Comparison of ENCODE assay signal across 8 cellular contexts in the genomic region with DNA sequence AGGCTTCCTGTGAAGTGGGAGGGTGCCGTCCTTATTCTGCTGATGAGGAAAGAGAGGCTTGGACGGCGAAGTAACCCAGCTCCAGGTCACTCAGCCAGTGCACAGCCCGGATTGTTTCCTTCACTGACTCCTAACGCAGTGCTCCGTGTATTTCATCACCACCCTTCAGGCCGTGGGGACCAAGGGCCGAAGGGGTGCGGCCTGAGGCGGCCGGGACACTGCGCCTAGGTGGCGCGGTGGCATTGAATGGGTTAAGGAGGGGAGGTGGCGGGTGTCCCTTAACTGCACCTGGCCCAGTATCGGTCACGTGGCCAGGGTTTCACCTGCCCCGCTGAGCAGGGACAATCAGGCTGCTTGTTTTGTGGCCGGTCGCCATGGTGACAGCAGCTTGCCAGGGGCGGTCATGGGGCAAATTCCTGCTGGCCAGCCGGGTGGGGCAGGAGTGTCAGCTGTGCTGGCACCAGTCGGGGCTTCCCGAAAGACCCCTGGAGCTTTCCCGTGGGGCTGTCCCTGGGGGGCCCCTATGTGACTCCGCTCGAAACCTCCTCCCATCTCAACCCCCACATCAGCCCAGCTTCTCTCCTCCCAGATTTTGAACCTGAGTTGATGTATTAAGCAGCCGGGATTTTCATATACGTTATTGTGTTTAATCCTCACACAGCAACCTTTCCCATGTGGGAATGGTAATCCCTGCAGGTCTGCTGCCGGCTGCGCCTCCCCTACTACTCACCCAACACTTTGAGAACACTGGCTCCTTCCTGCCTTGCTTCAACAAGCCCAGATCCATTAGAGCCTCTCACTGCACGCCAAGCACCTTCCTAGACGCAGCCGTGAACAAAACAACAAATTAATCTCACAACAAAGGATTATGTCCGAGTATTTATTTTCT. TPM values are rescaled to one million over a fixed set of nuclear protein-coding genes. Genes with fewer than 3 reads are reported as not detected.
A peak's percentile ranks its signal among the peaks of the same experiment; 100 is the strongest.
DNase-seq lines count a peak whose midpoint lies in the region; ATAC-seq and TF ChIP-seq lines count a peak whose summit lies in the region.

No MANE protein-coding gene starts in this region.

- H3K9ac ChIP-seq in OCI-LY3 (ENCODE audit: low read length) (peak overlapping the region; percentile 41; the same call in 1 of the 2 replicates), iPS-18a (ENCODE audit: low read length) (peak overlapping the region; percentile 79)

- no peaks in the 10 kb centered on the region for H3K79me2 ChIP-seq in OCI-LY3 (ENCODE audit: low read length)

- DNase-seq in spleen: peak; percentile 81
- DNase-seq in middle frontal gyrus (ENCODE audit: extremely low spot score, low spot score): no peak

- H3K36me3 ChIP-seq in OCI-LY3 (replicated peaks; ENCODE audit: low read depth, low read length) (no peaks in the 10 kb centered on the region), iPS-18a (ENCODE audit: control insufficient read depth, low read depth, low read length) (no peaks in the 10 kb centered on the region), spleen (no peaks in the 10 kb centered on the region)

- H3K4me3 ChIP-seq in OCI-LY3 (ENCODE audit: low read length): peak overlapping the region; percentile 41
- H3K4me3 ChIP-seq in iPS-18a (ENCODE audit: low read length): peak overlapping the region; percentile 39
- H3K4me3 ChIP-seq in spleen: no peak overlapping the region

- peak; percentile 23; the same call in 1 of the 2 replicates for TF ChIP-seq RAD21 in Ishikawa (IDR thresholded peaks at IDR 0.05; ENCODE audit: low read depth)

- peak overlapping the region; percentile 53 for H3K4me2 ChIP-seq in OCI-LY3 (ENCODE audit: low read length)

- peaks cover under 1% of the 10 kb centered on the region; the same call in 1 of the 2 replicates for H4K20me1 ChIP-seq in OCI-LY3 (ENCODE audit: insufficient read depth, low read length)

- H3K9me3 ChIP-seq in OCI-LY3 (ENCODE audit: insufficient read depth, low read length) (no peaks in the 10 kb centered on the region), iPS-18a (ENCODE audit: control insufficient read depth, low read depth, low read length) (no peaks in the 10 kb centered on the region), spleen (no peaks in the 10 kb centered on the region)

- no peak for TF ChIP-seq POLR2A in spleen (IDR thresholded peaks at IDR 0.05)

- ATAC-seq in GM21737 (IDR thresholded peaks at IDR 0.05; ENCODE audit: unreplicated experiment): no peak
- ATAC-seq in HG02840 (IDR thresholded peaks at IDR 0.05; ENCODE audit: low FRiP score, unreplicated experiment): no peak
- ATAC-seq in GM18868 (IDR thresholded peaks at IDR 0.05; ENCODE audit: unreplicated experiment): no peak

- TF ChIP-seq CTCF in OCI-LY3 (IDR thresholded peaks at IDR 0.05; ENCODE audit: low read depth, low read length): peak; percentile 23; the same call in 1 of the 2 replicates
- TF ChIP-seq CTCF in spleen (IDR thresholded peaks at IDR 0.05 in 8 of 11, conservative IDR thresholded peaks at IDR 0.05 in 3 of 11): no peak

- no peaks in the 10 kb centered on the region for H3K27me3 ChIP-seq in OCI-LY3 (ENCODE audit: low read depth, low read length)
- H3K27me3 ChIP-seq in iPS-18a (ENCODE audit: control insufficient read depth, insufficient read depth, low read length): peaks cover 3% of the 10 kb centered on the region
- H3K27me3 ChIP-seq in spleen (replicated peaks in 1 of 7): peaks cover 0 to 3% (median 0%) of the 10 kb centered on the region in 7 donors

- TF ChIP-seq EP300 in Ishikawa (IDR thresholded peaks at IDR 0.05; ENCODE audit: borderline replicate concordance): peak; percentile 99

- 40 to 61% (median 58%) methylated on average over 21 to 35 of the region's 35 CpGs for WGBS in spleen, 5 donors

- peaks cover 26% of the 10 kb centered on the region for H3K4me1 ChIP-seq in OCI-LY3 (ENCODE audit: low read length)
- H3K4me1 ChIP-seq in iPS-18a (ENCODE audit: control insufficient read depth, low read depth, low read length): peaks cover 32% of the 10 kb centered on the region
- H3K4me1 ChIP-seq in spleen: peaks cover under 1 to 24% (median 13%) of the 10 kb centered on the region in 6 donors

- intact Hi-C loops in spleen (cut with DNase I; ENCODE audit: low total_unique reads): no loop called here

- H3K27ac ChIP-seq in OCI-LY3 (ENCODE audit: low read length): peak overlapping the region; percentile 48; the same call in 1 of the 2 replicates
- peak overlapping the region; percentile 94 for H3K27ac ChIP-seq in iPS-18a (ENCODE audit: low read length)
- H3K27ac ChIP-seq in spleen: no peak overlapping the region

- peak overlapping the region; percentile 42; the same call in 1 of the 2 replicates for H2AFZ ChIP-seq in OCI-LY3 (ENCODE audit: low read depth, low read length)

TF ChIP-seq in Ishikawa, 13 proteins besides CTCF, POLR2A, EP300 and RAD21:
- TF ChIP-seq EGR1 (IDR thresholded peaks at IDR 0.05) (no peak; the same call in 1 of the 2 replicates), CREB1 (IDR thresholded peaks at IDR 0.05; ENCODE audit: low read depth) (no peak), CEBPB (IDR thresholded peaks at IDR 0.05) (peak; percentile 75), ZBTB7A (IDR thresholded peaks at IDR 0.05; ENCODE audit: low read depth) (peak; percentile 94; the same call in 1 of the 2 replicates), TAF1 (IDR thresholded peaks at IDR 0.05; ENCODE audit: low read depth) (peak; percentile 49; the same call in 1 of the 2 replicates), TCF12 (IDR thresholded peaks at IDR 0.05; ENCODE audit: low read depth) (peak; percentile 100), FOXM1 (IDR thresholded peaks at IDR 0.05; ENCODE audit: borderline replicate concordance, low read depth) (peak; percentile 93), TEAD4 (IDR thresholded peaks at IDR 0.05) (peak; percentile 98), YY1 (IDR thresholded peaks at IDR 0.05; ENCODE audit: low read depth) (peak; percentile 50; the same call in 1 of the 2 replicates), NFIC (IDR thresholded peaks at IDR 0.05) (peak; percentile 99)
- TF ChIP-seq, protein P1, sequence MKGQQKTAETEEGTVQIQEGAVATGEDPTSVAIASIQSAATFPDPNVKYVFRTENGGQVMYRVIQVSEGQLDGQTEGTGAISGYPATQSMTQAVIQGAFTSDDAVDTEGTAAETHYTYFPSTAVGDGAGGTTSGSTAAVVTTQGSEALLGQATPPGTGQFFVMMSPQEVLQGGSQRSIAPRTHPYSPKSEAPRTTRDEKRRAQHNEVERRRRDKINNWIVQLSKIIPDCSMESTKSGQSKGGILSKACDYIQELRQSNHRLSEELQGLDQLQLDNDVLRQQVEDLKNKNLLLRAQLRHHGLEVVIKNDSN (IDR thresholded peaks at IDR 0.05): peak; percentile 99
- TF ChIP-seq, protein P2, sequence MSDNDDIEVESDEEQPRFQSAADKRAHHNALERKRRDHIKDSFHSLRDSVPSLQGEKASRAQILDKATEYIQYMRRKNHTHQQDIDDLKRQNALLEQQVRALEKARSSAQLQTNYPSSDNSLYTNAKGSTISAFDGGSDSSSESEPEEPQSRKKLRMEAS (IDR thresholded peaks at IDR 0.05): peak; percentile 76
- TF ChIP-seq, protein P3, sequence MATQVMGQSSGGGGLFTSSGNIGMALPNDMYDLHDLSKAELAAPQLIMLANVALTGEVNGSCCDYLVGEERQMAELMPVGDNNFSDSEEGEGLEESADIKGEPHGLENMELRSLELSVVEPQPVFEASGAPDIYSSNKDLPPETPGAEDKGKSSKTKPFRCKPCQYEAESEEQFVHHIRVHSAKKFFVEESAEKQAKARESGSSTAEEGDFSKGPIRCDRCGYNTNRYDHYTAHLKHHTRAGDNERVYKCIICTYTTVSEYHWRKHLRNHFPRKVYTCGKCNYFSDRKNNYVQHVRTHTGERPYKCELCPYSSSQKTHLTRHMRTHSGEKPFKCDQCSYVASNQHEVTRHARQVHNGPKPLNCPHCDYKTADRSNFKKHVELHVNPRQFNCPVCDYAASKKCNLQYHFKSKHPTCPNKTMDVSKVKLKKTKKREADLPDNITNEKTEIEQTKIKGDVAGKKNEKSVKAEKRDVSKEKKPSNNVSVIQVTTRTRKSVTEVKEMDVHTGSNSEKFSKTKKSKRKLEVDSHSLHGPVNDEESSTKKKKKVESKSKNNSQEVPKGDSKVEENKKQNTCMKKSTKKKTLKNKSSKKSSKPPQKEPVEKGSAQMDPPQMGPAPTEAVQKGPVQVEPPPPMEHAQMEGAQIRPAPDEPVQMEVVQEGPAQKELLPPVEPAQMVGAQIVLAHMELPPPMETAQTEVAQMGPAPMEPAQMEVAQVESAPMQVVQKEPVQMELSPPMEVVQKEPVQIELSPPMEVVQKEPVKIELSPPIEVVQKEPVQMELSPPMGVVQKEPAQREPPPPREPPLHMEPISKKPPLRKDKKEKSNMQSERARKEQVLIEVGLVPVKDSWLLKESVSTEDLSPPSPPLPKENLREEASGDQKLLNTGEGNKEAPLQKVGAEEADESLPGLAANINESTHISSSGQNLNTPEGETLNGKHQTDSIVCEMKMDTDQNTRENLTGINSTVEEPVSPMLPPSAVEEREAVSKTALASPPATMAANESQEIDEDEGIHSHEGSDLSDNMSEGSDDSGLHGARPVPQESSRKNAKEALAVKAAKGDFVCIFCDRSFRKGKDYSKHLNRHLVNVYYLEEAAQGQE (IDR thresholded peaks at IDR 0.05; ENCODE audit: low read depth): no peak

RNA-seq across cellular contexts. Expression of a gene that starts 4.4 kb away (rescaled TPM):
- 10 to 100 TPM; 11.4 to 26.0 (median 20.6) TPM for total RNA-seq in spleen
- polyA plus RNA-seq in spleen: 10 to 100 TPM; 13.3 to 17.6 (median 16.3) TPM

RNA-seq across cellular contexts. Expression of a gene that starts 23.5 kb away (rescaled TPM):
- total RNA-seq in spleen: 1 to 10 TPM; 4.2 to 7.8 (median 5.6) TPM
- 1 to 10 TPM; 1.3 to 3.1 (median 1.8) TPM for polyA plus RNA-seq in spleen

RNA-seq across cellular contexts. Expression of a gene that starts 27.1 kb away (rescaled TPM):
- not detected for total RNA-seq in spleen
- polyA plus RNA-seq in spleen: under 1 TPM; 0.13 to 0.26 (median 0.26) TPM

RNA-seq across cellular contexts. Expression of a gene that starts 59.6 kb away (rescaled TPM):
- total RNA-seq in spleen: 10 to 100 TPM; 44.2 to 54.8 (median 54.0) TPM
- 10 to 100 TPM; 62.5 to 71.4 (median 70.7) TPM for polyA plus RNA-seq in spleen

RNA-seq across cellular contexts. Expression of a gene that starts 59.7 kb away (rescaled TPM):
- total RNA-seq in spleen: 10 to 100 TPM in 2 of 7 donors, 1 to 10 TPM in 5; 5.6 to 12.7 (median 8.6) TPM
- polyA plus RNA-seq in spleen: 10 to 100 TPM in 1 of 3 donors, 1 to 10 TPM in 2; 6.1 to 10.3 (median 8.7) TPM

Comparison
In these comparisons a context has a peak if more than half of its experiments do, and no peak if none do; other contexts are left out.
1. H3K27ac ChIP-seq: peak in OCI-LY3 (single experiment) and iPS-18a (single experiment); none in spleen (0 of 8).
2. H3K4me3 ChIP-seq: peak in OCI-LY3 (single experiment) and iPS-18a (single experiment); none in spleen (0 of 8).